ENCODE assay signal across 19 cellular contexts in genomic region chr19:18220632-18221275, GRCh38. TPM values are rescaled to one million over a fixed set of nuclear protein-coding genes. Genes with fewer than 3 reads are reported as not detected.
DNase-seq lines count a peak whose midpoint lies in the region; ATAC-seq and TF ChIP-seq lines count a peak whose summit lies in the region.
"Had no signal": no experiment of that assay in that cellular context is flagged by ENCODE, and none has a peak within 500 bp of the region (broad histone marks: within the 10 kb centered on the region; RNA-seq: fewer than 3 reads in every experiment).

No MANE protein-coding gene starts in this region.

- CTCF ChIA-PET in SK-N-SH (lab: Yijun Ruan, JAX), result interaction anchor here (0.8 to 9.4 kb wide), 8 partner anchors 12 to 107 kb away, joined by 3 to 81 read pairs (median 5); a partner anchor contains a TSS

- H3K27ac ChIP-seq in GM23338 (ENCODE audit: low read depth) (no peak overlapping the region), SK-N-SH (ENCODE audit: low read depth in 2 of 2, low read length in 1 of 2) (no peak overlapping the region)
- H3K27ac ChIP-seq: 22Rv1, ascending aorta, ovary, testis had no signal

- peaks cover 3% of the 10 kb centered on the region; the same call in 1 of the 3 replicates for H3K9me3 Mint-ChIP-seq in GM23338
- H3K9me3 Mint-ChIP-seq: activated B cell treated with CpG ODN at 0.5 μM for 24 hours had no signal

- H3K9me3 ChIP-seq in NT2/D1 (ENCODE audit: insufficient read depth, low read length) (no peaks in the 10 kb centered on the region), SK-N-SH (no peaks in the 10 kb centered on the region)
- H3K9me3 ChIP-seq: ascending aorta, MG63, ovary, testis had no signal

- H3K4me2 ChIP-seq in GM23338 (peak overlapping the region; percentile 81), SK-N-SH (no peak overlapping the region)

- WGBS in SK-N-SH (ENCODE audit: low lambda C conversion rate), result 19% methylated on average over 23 of the region's 33 CpGs

- ATAC-seq in GM23338 (peak; percentile 18), HG02798 (IDR thresholded peaks at IDR 0.05; ENCODE audit: poor library complexity, unreplicated experiment) (no peak)

- TF ChIP-seq CTCF in GM23338 (conservative IDR thresholded peaks at IDR 0.05; ENCODE audit: low read depth in 2 of 2) (no peak), SK-N-SH (IDR thresholded peaks at IDR 0.05) (no peak)

- DNase-seq in DMS53 (lab: John Stamatoyannopoulos, UW) (peak; percentile 58), DMS53 treated with DMSO at 0.1 percent for 48 hours (lab: John Stamatoyannopoulos, UW; ENCODE audit: unreplicated experiment) (no peak), GM23338 (ENCODE audit: low spot score) (peak; percentile 95), NT2/D1 (ENCODE audit: low read depth, low spot score) (no peak), iPS-NIHi7 (ENCODE audit: extremely low spot score) (peak; percentile 94), SK-N-SH (no peak)
- DNase-seq in activated CD4-positive, alpha-beta T cell treated with anti-CD3 and anti-CD28 coated beads for 1 hour, result no peak
- DNase-seq: activated B cell treated with CpG ODN at 0.5 μM for 24 hours; C1 segment of cervical spinal cord; DND-41; foreskin melanocyte; MG63; NCI-H524; ovary; stimulated activated CD4-positive, alpha-beta T cell treated with anti-CD3 and anti-CD28 coated beads, Interleukin-4, amount 100 ng/mL, for 24 hours; testis had no signal

- H3K9ac ChIP-seq in NT2/D1 (ENCODE audit: insufficient read length, low read depth) (peak overlapping the region; percentile 26), SK-N-SH (no peak overlapping the region)

- H4K20me1 ChIP-seq in GM23338 (replicated peaks; ENCODE audit: insufficient read depth), result no peaks in the 10 kb centered on the region
- H4K20me1 ChIP-seq in SK-N-SH (ENCODE audit: insufficient read depth), result no peaks in the 10 kb centered on the region

- H3K27me3 Mint-ChIP-seq in GM23338 (ENCODE audit: insufficient read depth, low read depth, poor library complexity), result peaks cover 29% of the 10 kb centered on the region

- H3K4me3 Mint-ChIP-seq in GM23338, result peak overlapping the region; percentile 60
- H3K4me3 Mint-ChIP-seq: activated B cell treated with CpG ODN at 0.5 μM for 24 hours had no signal

- H3K36me3 ChIP-seq in GM23338 (ENCODE audit: insufficient read depth), result no peaks in the 10 kb centered on the region
- H3K36me3 ChIP-seq in NT2/D1 (ENCODE audit: insufficient read depth, insufficient read length, low read length), result no peaks in the 10 kb centered on the region
- no peaks in the 10 kb centered on the region for H3K36me3 ChIP-seq in SK-N-SH (replicated peaks in 1 of 2; ENCODE audit: control insufficient read depth in 1 of 2, insufficient read depth in 2 of 2, low read length in 1 of 2)
- H3K36me3 ChIP-seq: ascending aorta, MG63, ovary had no signal

- H3K4me1 ChIP-seq in GM23338 (ENCODE audit: insufficient read depth) (peaks cover 13% of the 10 kb centered on the region; the same call in 1 of the 2 replicates), NT2/D1 (ENCODE audit: insufficient read depth, insufficient read length) (peaks cover 17% of the 10 kb centered on the region), SK-N-SH (ENCODE audit: control insufficient read depth in 1 of 2, insufficient read depth in 2 of 2, low read depth in 1 of 2, low read length in 1 of 2) (peaks cover 0 to 15% of the 10 kb centered on the region in 2 experiments; a peak in 1 of 4 replicates)

- H3K27me3 ChIP-seq in GM23338 (ENCODE audit: insufficient read depth) (peaks cover 10% of the 10 kb centered on the region), NT2/D1 (ENCODE audit: insufficient read depth, insufficient read length) (peaks cover 17% of the 10 kb centered on the region), SK-N-SH (ENCODE audit: insufficient read depth) (no peaks in the 10 kb centered on the region)
- H3K27me3 ChIP-seq: ascending aorta, MG63, ovary, testis had no signal

- H3K79me2 ChIP-seq in GM23338 (replicated peaks; ENCODE audit: insufficient read depth), result no peaks in the 10 kb centered on the region
- H3K79me2 ChIP-seq in SK-N-SH (ENCODE audit: insufficient read depth), result no peaks in the 10 kb centered on the region

- no peak for TF ChIP-seq EP300 in SK-N-SH (IDR thresholded peaks at IDR 0.05; ENCODE audit: borderline replicate concordance in 1 of 2, low read depth in 1 of 2, low read length in 1 of 2)

- POLR2A ChIA-PET in SK-N-SH (lab: Yijun Ruan, JAX), result no interaction called here

- H3F3A ChIP-seq in GM23338 (replicated peaks; ENCODE audit: low read depth) (peaks cover 18% of the 10 kb centered on the region; the same call in 1 of the 2 replicates), SK-N-SH (replicated peaks; ENCODE audit: insufficient read depth) (no peaks in the 10 kb centered on the region)

- H3K4me3 ChIP-seq in GM23338 (peak overlapping the region; percentile 50), NT2/D1 (ENCODE audit: insufficient read length, low read depth) (peak overlapping the region; percentile 12), SK-N-SH (ENCODE audit: low read depth in 2 of 2, low read length in 1 of 2) (no peak overlapping the region)
- H3K4me3 ChIP-seq: ascending aorta, MG63, ovary, testis had no signal

- H3K4me1 Mint-ChIP-seq in GM23338, result peaks cover 25% of the 10 kb centered on the region

- no peak for TF ChIP-seq RAD21 in SK-N-SH (IDR thresholded peaks at IDR 0.05; ENCODE audit: low read length)

- H3K9me2 ChIP-seq in GM23338 (ENCODE audit: insufficient read depth), result no peaks in the 10 kb centered on the region
- no peaks in the 10 kb centered on the region for H3K9me2 ChIP-seq in SK-N-SH

- H3K27ac Mint-ChIP-seq in GM23338, result no peak overlapping the region
- H3K27ac Mint-ChIP-seq: activated B cell treated with CpG ODN at 0.5 μM for 24 hours had no signal

- H3K36me3 Mint-ChIP-seq in GM23338 (ENCODE audit: low read depth), result no peaks in the 10 kb centered on the region

- H2AFZ ChIP-seq in GM23338 (peak overlapping the region; percentile 92; the same call in 1 of the 2 replicates), SK-N-SH (ENCODE audit: low read depth) (no peak overlapping the region)

TF ChIP-seq in GM23338, 12 proteins besides CTCF, POLR2A, EP300 and RAD21:
- TF ChIP-seq ZNF331 (CRISPR knock-in tag; IDR thresholded peaks at IDR 0.05; ENCODE audit: low read depth), result no peak
- TF ChIP-seq STAT1 (IDR thresholded peaks at IDR 0.05; ENCODE audit: unreplicated experiment), result no peak
- TF ChIP-seq JUNB (IDR thresholded peaks at IDR 0.05; ENCODE audit: unreplicated experiment), result no peak
- TF ChIP-seq POLR2AphosphoS5 (IDR thresholded peaks at IDR 0.05; ENCODE audit: low read depth), result peak; percentile 85
- TF ChIP-seq ZNF114 (CRISPR knock-in tag; IDR thresholded peaks at IDR 0.05), result no peak
- no peak for TF ChIP-seq EZH2phosphoT487 (IDR thresholded peaks at IDR 0.05; ENCODE audit: unreplicated experiment)

TF ChIP-seq in SK-N-SH, 30 proteins besides CTCF, POLR2A, EP300 and RAD21:
- no peak for TF ChIP-seq SIN3A (IDR thresholded peaks at IDR 0.05; ENCODE audit: borderline replicate concordance, low read depth, low read length)
- no peak for TF ChIP-seq MEF2A (IDR thresholded peaks at IDR 0.05; ENCODE audit: borderline replicate concordance, low read depth)
- no peak for TF ChIP-seq GATA2 (CRISPR knock-in tag; IDR thresholded peaks at IDR 0.05)
- no peak for TF ChIP-seq JUND (IDR thresholded peaks at IDR 0.05)
- TF ChIP-seq SMC3 (IDR thresholded peaks at IDR 0.05; ENCODE audit: low read depth, low read length), result no peak
- no peak for TF ChIP-seq TEAD4 (IDR thresholded peaks at IDR 0.05; ENCODE audit: borderline replicate concordance, insufficient read depth)
- no peak for TF ChIP-seq YY1 (IDR thresholded peaks at IDR 0.05; ENCODE audit: low read depth)
- TF ChIP-seq EZH2phosphoT487 (IDR thresholded peaks at IDR 0.05; ENCODE audit: borderline replicate concordance, low read depth), result no peak
- TF ChIP-seq POLR2AphosphoS5 (IDR thresholded peaks at IDR 0.05; ENCODE audit: low read depth, low read length), result no peak
- TF ChIP-seq RXRA (IDR thresholded peaks at IDR 0.05; ENCODE audit: borderline replicate concordance, low read depth), result no peak
- TF ChIP-seq FOXM1 (IDR thresholded peaks at IDR 0.05; ENCODE audit: low read depth), result no peak
- TF ChIP-seq FOXJ3 (CRISPR knock-in tag; IDR thresholded peaks at IDR 0.05), result no peak
- no peak for TF ChIP-seq MXI1 (IDR thresholded peaks at IDR 0.05; ENCODE audit: low read depth, low read length)

RNA-seq across cellular contexts. Expression of gene PDE4C, which starts 5.5 kb away (rescaled TPM):
- 3.6 and 7.1 TPM in 2 replicates for total RNA-seq in GM23338 (2014; rRNA removed; shearing (Covaris generic))
- polyA plus RNA-seq in GM23338 (2016; fragmentation: Nextera tagmentation; extraction: Ambion mirVana), result 1.6 and 2.5 TPM in 2 replicates
- 0.36 and 1.0 TPM in 2 replicates for polyA plus RNA-seq in SK-N-SH (2012; rRNA removed)
- 0.05 and 0.26 TPM in 2 replicates for polyA plus RNA-seq in SK-N-SH (2012; cell fraction: cytosol; rRNA removed)
- 4.1 and 8.2 TPM in 2 replicates for polyA plus RNA-seq in SK-N-SH (2012; cell fraction: nucleus; rRNA removed)
- total RNA-seq: activated B cell treated with CpG ODN at 0.5 μM for 24 hours, ascending aorta had no signal

RNA-seq across cellular contexts. Expression of gene RAB3A, which starts 16.9 kb away (rescaled TPM):
- total RNA-seq in GM23338 (2014; rRNA removed; shearing (Covaris generic)), result 9.7 and 11.6 TPM in 2 replicates
- polyA plus RNA-seq in GM23338 (2016; fragmentation: Nextera tagmentation; extraction: Ambion mirVana) (20.3 and 24.1 TPM in 2 replicates), SK-N-SH (2012; rRNA removed) (9.1 and 9.7 TPM in 2 replicates)
- 7.7 and 10.0 TPM in 2 replicates for polyA plus RNA-seq in SK-N-SH (2012; cell fraction: cytosol; rRNA removed)
- 13.1 and 19.6 TPM in 2 replicates for polyA plus RNA-seq in SK-N-SH (2012; cell fraction: nucleus; rRNA removed)

RNA-seq across cellular contexts. Expression of gene MPV17L2, which starts 27.7 kb away (rescaled TPM):
- 41.9 and 81.3 TPM in 2 replicates for total RNA-seq in GM23338 (2014; rRNA removed; shearing (Covaris generic))
- 38.7 and 40.2 TPM in 2 replicates for polyA plus RNA-seq in GM23338 (2016; fragmentation: Nextera tagmentation; extraction: Ambion mirVana)
- polyA plus RNA-seq in SK-N-SH (2012; rRNA removed), result 17.5 and 20.6 TPM in 2 replicates
- polyA plus RNA-seq in SK-N-SH (2012; cell fraction: cytosol; rRNA removed), result 9.7 and 13.5 TPM in 2 replicates
- 8.2 and 8.6 TPM in 2 replicates for polyA plus RNA-seq in SK-N-SH (2012; cell fraction: nucleus; rRNA removed)

RNA-seq across cellular contexts. Expression of gene IFI30, which starts 47.1 kb away (rescaled TPM):
- 17.1 and 27.4 TPM in 2 replicates for total RNA-seq in GM23338 (2014; rRNA removed; shearing (Covaris generic))
- polyA plus RNA-seq in GM23338 (2016; fragmentation: Nextera tagmentation; extraction: Ambion mirVana) (31.9 and 34.4 TPM in 2 replicates), SK-N-SH (2012; rRNA removed) (10.7 and 11.6 TPM in 2 replicates)
- polyA plus RNA-seq in SK-N-SH (2012; cell fraction: cytosol; rRNA removed), result 4.4 and 6.7 TPM in 2 replicates
- 4.5 and 5.5 TPM in 2 replicates for polyA plus RNA-seq in SK-N-SH (2012; cell fraction: nucleus; rRNA removed)

RNA-seq across cellular contexts. Expression of gene IQCN, which starts 53.5 kb away (rescaled TPM):
- total RNA-seq in GM23338 (2014; rRNA removed; shearing (Covaris generic)), result 0.35 and 0.89 TPM in 2 replicates
- polyA plus RNA-seq in GM23338 (2016; fragmentation: Nextera tagmentation; extraction: Ambion mirVana), result 0.10 TPM in 1 of 2 replicates, not detected in the other
- 1.9 and 2.5 TPM in 2 replicates for polyA plus RNA-seq in SK-N-SH (2012; rRNA removed)
- polyA plus RNA-seq in SK-N-SH (2012; cell fraction: cytosol; rRNA removed), result 0.19 and 0.41 TPM in 2 replicates
- 16.0 and 19.5 TPM in 2 replicates for polyA plus RNA-seq in SK-N-SH (2012; cell fraction: nucleus; rRNA removed)

Comparison
In these comparisons a context has a peak if more than half of its experiments do, and no peak if none do; other contexts are left out.
1. DNase-seq: peak in DMS53 (single experiment), GM23338 (single experiment) and iPS-NIHi7 (single experiment); none in DMS53 treated with DMSO at 0.1 percent for 48 hours (single experiment), NT2/D1 (single experiment), SK-N-SH (single experiment) and activated CD4-positive, alpha-beta T cell treated with anti-CD3 and anti-CD28 coated beads for 1 hour (single experiment).
2. H3K4me3 ChIP-seq: peak in GM23338 (single experiment) and NT2/D1 (single experiment); none in SK-N-SH (0 of 2).